8 cellular contexts compared by ENCODE assay signal in genomic region chr3:76570436-76571057, GRCh38.
DNase-seq lines count a peak whose midpoint lies in the region; ATAC-seq, FAIRE-seq and TF ChIP-seq lines count a peak whose summit lies in the region.

No MANE protein-coding gene starts in this region.

- BruUV-seq in A673 (replicated peaks; lab: Mats Ljungman, UMichigan) = no TSS peak

- no peak overlapping the region for H3K4me3 ChIP-seq in A673 (ENCODE audit: low read depth, low read length, poor library complexity, severe bottlenecking)
- H3K4me3 ChIP-seq in hepatocyte = no peak overlapping the region

- H4K20me1 ChIP-seq in hepatocyte (ENCODE audit: insufficient read depth, poor library complexity, severe bottlenecking) = no peaks in the 10 kb centered on the region

- H3K4me2 ChIP-seq in hepatocyte = no peak overlapping the region

- H3K27ac ChIP-seq in A673 (ENCODE audit: low read depth, low read length, poor library complexity, severe bottlenecking) (no peak overlapping the region), hepatocyte (no peak overlapping the region)

- peak; percentile 61 for TF ChIP-seq CTCF in A673 (conservative IDR thresholded peaks at IDR 0.05; ENCODE audit: low read depth, low read length)
- peak; percentile 81 for TF ChIP-seq CTCF in hepatocyte (IDR thresholded peaks at IDR 0.05; ENCODE audit: poor library complexity)

- H3K27me3 ChIP-seq in A673 (replicated peaks; ENCODE audit: insufficient read depth, low read depth, low read length, poor library complexity) (no peaks in the 10 kb centered on the region), hepatocyte (no peaks in the 10 kb centered on the region)

- no peak for TF ChIP-seq POLR2A in GM12892 (IDR thresholded peaks at IDR 0.05; ENCODE audit: low read depth, low read length)

- FAIRE-seq in GM12892 (lab: Jason Lieb, UNC) = peak; percentile 27

- POLR2A ChIA-PET in A673 (lab: Charles Lee; ENCODE audit: low non-redundant PET) = no interaction called here

- H3K36me3 ChIP-seq in A673 (ENCODE audit: insufficient read depth, low read length, poor library complexity, severe bottlenecking) (no peaks in the 10 kb centered on the region), hepatocyte (replicated peaks; ENCODE audit: insufficient read depth, low read depth) (no peaks in the 10 kb centered on the region)

- CTCF ChIA-PET in A673 (lab: Charles Lee) = no interaction called here

- no peaks in the 10 kb centered on the region for H3K9me2 ChIP-seq in hepatocyte (replicated peaks; ENCODE audit: insufficient read depth)

- H2AFZ ChIP-seq in hepatocyte = no peak overlapping the region

- no peaks in the 10 kb centered on the region for H3K9me3 ChIP-seq in A673 (ENCODE audit: low read depth, low read length, poor library complexity, severe bottlenecking)
- no peaks in the 10 kb centered on the region for H3K9me3 ChIP-seq in hepatocyte (ENCODE audit: low read depth)

- no peaks in the 10 kb centered on the region for H3K4me1 ChIP-seq in A673 (ENCODE audit: insufficient read depth, low read length, poor library complexity, severe bottlenecking)
- H3K4me1 ChIP-seq in hepatocyte (ENCODE audit: insufficient read depth) = no peaks in the 10 kb centered on the region

- WGBS in hepatocyte (ENCODE audit: low lambda C conversion rate, missing lambda C conversion rate) = 53% methylated on average over 3 of the region's 3 CpGs

- no peak for ATAC-seq in HG03432 (IDR thresholded peaks at IDR 0.05; ENCODE audit: unreplicated experiment)

- peak; percentile 16 for DNase-seq in A673 (ENCODE audit: low spot score)
- no peak for DNase-seq in GM12892 (ENCODE audit: insufficient read length)
- peak; percentile 28 for DNase-seq in SKM-1 (lab: John Stamatoyannopoulos, UW; ENCODE audit: unreplicated experiment)
- peak; percentile 29 for DNase-seq in hepatocyte (ENCODE audit: low spot score)
- DNase-seq in stimulated activated CD4-positive, alpha-beta T cell treated with anti-CD3 and anti-CD28 coated beads, Interleukin-2, amount 100 ng/mL, for 48 hours = no peak
- DNase-seq in amniotic stem cell (lab: John Stamatoyannopoulos, UW) = no peak
- DNase-seq in NCI-H2029 treated with DMSO at 0.1 percent for 48 hours (lab: John Stamatoyannopoulos, UW) = no peak

- intact Hi-C loops in A673 (cut with micrococcal nuclease; ENCODE audit: unreplicated experiment) = loop anchor here (10.0 kb wide), 1 partner anchor 756 kb away; no protein-coding TSS in a partner anchor

- H3K79me2 ChIP-seq in hepatocyte = no peaks in the 10 kb centered on the region

Comparison
In these comparisons a context has a peak if more than half of its experiments do, and no peak if none do; other contexts are left out.
1. DNase-seq: peak in A673 (single experiment), SKM-1 (single experiment) and hepatocyte (single experiment); none in GM12892 (single experiment), stimulated activated CD4-positive, alpha-beta T cell treated with anti-CD3 and anti-CD28 coated beads, Interleukin-2, amount 100 ng/mL, for 48 hours (0 of 2), amniotic stem cell (single experiment) and NCI-H2029 treated with DMSO at 0.1 percent for 48 hours (single experiment).